8 cellular contexts compared by ENCODE assay signal in the genomic region with DNA sequence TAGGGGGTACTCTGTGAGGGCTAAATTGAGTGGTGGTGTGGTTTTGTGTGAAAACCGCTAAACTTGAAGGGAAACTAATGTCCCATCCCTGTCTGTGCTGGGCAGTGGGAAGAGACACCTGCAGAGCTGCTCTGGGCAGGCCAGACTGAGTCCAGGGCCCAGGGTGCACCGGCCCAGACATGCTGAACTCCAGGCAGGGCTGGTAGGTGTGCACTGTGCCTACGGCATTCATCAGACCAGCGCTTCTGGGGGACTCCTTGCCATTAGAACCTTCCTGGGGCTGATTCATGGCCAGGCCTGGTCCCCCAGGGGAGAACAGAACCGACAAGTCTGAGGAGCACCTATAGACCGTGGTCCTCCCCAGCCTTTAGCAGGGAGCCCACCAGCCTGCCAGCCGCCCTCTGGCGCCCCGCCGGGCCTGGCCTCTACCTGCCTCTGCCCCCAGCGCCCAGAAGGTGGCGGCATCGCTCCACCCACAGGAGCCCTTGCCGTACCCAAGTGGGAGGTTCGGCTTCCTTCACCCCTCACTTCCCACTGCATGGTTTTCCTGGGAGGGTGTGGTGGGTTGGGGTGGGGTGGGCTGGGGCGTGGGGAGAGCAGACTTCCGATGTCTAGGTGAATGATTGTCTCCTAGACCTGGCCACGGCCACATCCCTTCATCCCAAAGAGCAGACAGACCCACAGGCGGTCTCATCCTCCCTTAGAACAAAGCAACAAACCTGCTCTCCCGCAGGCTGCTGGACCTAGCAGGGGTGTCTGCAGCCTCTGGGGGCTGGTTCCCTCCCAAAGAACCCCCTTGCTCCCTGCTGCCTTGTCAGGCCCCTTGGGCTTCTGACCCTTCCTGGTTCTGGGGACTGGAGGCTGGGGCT. TPM values are rescaled to one million over a fixed set of nuclear protein-coding genes. Genes with fewer than 3 reads are reported as not detected.
A peak's percentile ranks its signal among the peaks of the same experiment; 100 is the strongest.
DNase-seq lines count a peak whose midpoint lies in the region; ATAC-seq and TF ChIP-seq lines count a peak whose summit lies in the region.

No MANE protein-coding gene starts in this region.

- peak; percentile 72 for TF ChIP-seq CTCF in WTC11 (IDR thresholded peaks at IDR 0.05)
- TF ChIP-seq CTCF in brain microvascular endothelial cell (IDR thresholded peaks at IDR 0.05; ENCODE audit: low read depth, low read length, missing control alignments) = peak; percentile 90

- H3K9me3 ChIP-seq in MG63 = no peaks in the 10 kb centered on the region

- in situ Hi-C loops in brain microvascular endothelial cell (cut with HindIII; ENCODE audit: low pct_ligation_motif_present, low sequenced_read_pairs) = no loop called here

- H3K36me3 Mint-ChIP-seq in WTC11 = peaks cover 6% of the 10 kb centered on the region; the same call in 1 of the 2 replicates

- peaks cover 21% of the 10 kb centered on the region for H3K4me1 Mint-ChIP-seq in WTC11

- H3K27ac Mint-ChIP-seq in WTC11 = no peak overlapping the region

- ATAC-seq in WTC11 = peak; percentile 78

- H3K4me3 ChIP-seq in MG63 (no peak overlapping the region), brain microvascular endothelial cell (ENCODE audit: low read depth, low read length) (no peak overlapping the region)

- no peaks in the 10 kb centered on the region for H3K27me3 Mint-ChIP-seq in WTC11 (ENCODE audit: low read depth)

- DNase-seq in NCI-H524 (lab: John Stamatoyannopoulos, UW) (peak; percentile 41 to 71), NCI-H524 treated with DMSO at 0.1 percent for 48 hours (lab: John Stamatoyannopoulos, UW) (no peak), MG63 (peak; percentile 39), WTC11 (ENCODE audit: low spot score) (peak; percentile 82), brain microvascular endothelial cell (peak; percentile 19), kidney glomerular epithelial cell (lab: John Stamatoyannopoulos, UW) (peak; percentile 20), GDM1 (lab: John Stamatoyannopoulos, UW) (no peak)
- peak; percentile 30 to 75 (median 57) for DNase-seq in stimulated activated CD4-positive, alpha-beta T cell treated with anti-CD3 and anti-CD28 coated beads, TNF-alpha, amount 100 ng/mL, for 1 hour (ENCODE audit: low read depth in 3 of 3, low spot score in 1 of 3)

- no peaks in the 10 kb centered on the region for H3K9me3 Mint-ChIP-seq in WTC11

- H3K27me3 ChIP-seq in MG63 = no peaks in the 10 kb centered on the region
- no peaks in the 10 kb centered on the region for H3K27me3 ChIP-seq in brain microvascular endothelial cell (replicated peaks)

- H3K36me3 ChIP-seq in MG63 (peaks cover 7% of the 10 kb centered on the region), brain microvascular endothelial cell (replicated peaks) (peaks cover 24% of the 10 kb centered on the region)

- CTCF ChIA-PET in WTC11 (lab: Charles Lee) = interaction anchor here (0.5 to 2.2 kb wide), 21 partner anchors 16 to 1086 kb away, joined by 3 to 34 read pairs (median 4); a partner anchor contains a TSS

- no peak overlapping the region for H3K27ac ChIP-seq in brain microvascular endothelial cell

- no peak overlapping the region for H3K4me3 Mint-ChIP-seq in WTC11

- POLR2A ChIA-PET in WTC11 (lab: Charles Lee) = no interaction called here

TF ChIP-seq in WTC11, 78 proteins besides CTCF, POLR2A, EP300 and RAD21:
- TF ChIP-seq, protein P1, sequence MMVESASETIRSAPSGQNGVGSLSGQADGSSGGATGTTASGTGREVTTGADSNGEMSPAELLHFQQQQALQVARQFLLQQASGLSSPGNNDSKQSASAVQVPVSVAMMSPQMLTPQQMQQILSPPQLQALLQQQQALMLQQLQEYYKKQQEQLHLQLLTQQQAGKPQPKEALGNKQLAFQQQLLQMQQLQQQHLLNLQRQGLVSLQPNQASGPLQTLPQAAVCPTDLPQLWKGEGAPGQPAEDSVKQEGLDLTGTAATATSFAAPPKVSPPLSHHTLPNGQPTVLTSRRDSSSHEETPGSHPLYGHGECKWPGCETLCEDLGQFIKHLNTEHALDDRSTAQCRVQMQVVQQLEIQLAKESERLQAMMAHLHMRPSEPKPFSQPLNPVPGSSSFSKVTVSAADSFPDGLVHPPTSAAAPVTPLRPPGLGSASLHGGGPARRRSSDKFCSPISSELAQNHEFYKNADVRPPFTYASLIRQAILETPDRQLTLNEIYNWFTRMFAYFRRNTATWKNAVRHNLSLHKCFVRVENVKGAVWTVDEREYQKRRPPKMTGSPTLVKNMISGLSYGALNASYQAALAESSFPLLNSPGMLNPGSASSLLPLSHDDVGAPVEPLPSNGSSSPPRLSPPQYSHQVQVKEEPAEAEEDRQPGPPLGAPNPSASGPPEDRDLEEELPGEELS (CRISPR knock-in tag; IDR thresholded peaks at IDR 0.05) = no peak
- no peak for TF ChIP-seq RELA (CRISPR knock-in tag; IDR thresholded peaks at IDR 0.05; ENCODE audit: borderline replicate concordance)
- 0 out of 2 replicates have a peak, but pooled peaks have one; percentile 22 for TF ChIP-seq SP1 (CRISPR knock-in tag; conservative IDR thresholded peaks at IDR 0.05)
TF ChIP-seq in WTC11: peak in this region for 1.

RNA-seq across cellular contexts. Expression of a gene that starts 15.5 kb away (rescaled TPM):
- 30.6 and 71.3 TPM in 2 replicates for total RNA-seq in MG63 (2014; rRNA removed; shearing (Covaris generic); ENCODE audit: low replicate concordance)
- 19.1 to 21.6 TPM (median 19.9 TPM) in 3 replicates for total RNA-seq in WTC11 (2021)

RNA-seq across cellular contexts. Expression of a gene that starts 51.1 kb away (rescaled TPM):
- total RNA-seq in MG63 (2014; rRNA removed; shearing (Covaris generic); ENCODE audit: low replicate concordance) = 30.3 and 33.8 TPM in 2 replicates
- total RNA-seq in WTC11 (2021) = 33.3 to 38.6 TPM (median 35.8 TPM) in 3 replicates

Comparison
In these comparisons a context has a peak if more than half of its experiments do, and no peak if none do; other contexts are left out.
1. DNase-seq: peak in NCI-H524 (2 of 2), MG63 (single experiment), WTC11 (single experiment), brain microvascular endothelial cell (single experiment), kidney glomerular epithelial cell (single experiment) and stimulated activated CD4-positive, alpha-beta T cell treated with anti-CD3 and anti-CD28 coated beads, TNF-alpha, amount 100 ng/mL, for 1 hour (3 of 3); none in NCI-H524 treated with DMSO at 0.1 percent for 48 hours (single experiment) and GDM1 (single experiment).